18 cellular contexts compared by ENCODE assay signal in the genomic region with DNA sequence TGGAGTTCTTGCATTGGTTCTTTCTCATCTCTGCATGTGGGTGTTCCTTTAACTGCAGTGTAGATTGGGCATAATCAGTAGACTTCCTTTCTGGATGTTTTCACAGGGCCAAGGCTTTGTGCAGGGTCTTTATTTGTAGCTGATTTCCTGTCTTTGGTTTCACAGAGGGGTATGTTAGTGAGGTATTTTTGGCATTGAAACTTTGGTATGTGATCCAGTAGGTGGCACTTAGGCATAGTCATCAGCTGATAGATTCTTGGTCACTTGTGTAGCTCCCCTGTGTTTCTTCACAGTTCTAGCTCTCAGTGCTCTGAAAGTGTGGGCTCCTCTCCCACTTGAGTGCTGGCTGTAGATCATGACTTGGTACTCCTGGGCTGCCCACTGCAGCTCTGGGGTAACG. TPM values are rescaled to one million over a fixed set of nuclear protein-coding genes. Genes with fewer than 3 reads are reported as not detected.
DNase-seq lines count a peak whose midpoint lies in the region; ATAC-seq and TF ChIP-seq lines count a peak whose summit lies in the region.
"Had no signal": no experiment of that assay in that cellular context is flagged by ENCODE, and none has a peak within 500 bp of the region (broad histone marks: within the 10 kb centered on the region; RNA-seq: fewer than 3 reads in every experiment).

No MANE protein-coding gene starts in this region.

- H3K4me1 ChIP-seq in OCI-LY7 (ENCODE audit: insufficient read depth, low read length, poor library complexity, severe bottlenecking) (peaks cover 11% of the 10 kb centered on the region), heart left ventricle (no peaks in the 10 kb centered on the region)
- H3K4me1 ChIP-seq: BLaER1 had no signal

- TF ChIP-seq CTCF in GM12872 (IDR thresholded peaks at IDR 0.05; ENCODE audit: insufficient read depth, low read depth, low read length), result 0 out of 3 replicates have a peak, but pooled peaks have one; percentile 18
- no peak for TF ChIP-seq CTCF in OCI-LY7 (conservative IDR thresholded peaks at IDR 0.05; ENCODE audit: low read length)
- TF ChIP-seq CTCF in heart left ventricle (IDR thresholded peaks at IDR 0.05), result no peak

- 58 to 73% (median 63%) methylated on average over 1 of the region's 1 CpG; no CpG with 5 or more reads in 1 of the 4 donors for WGBS in heart left ventricle, 4 donors

- H2AFZ ChIP-seq in OCI-LY7 (ENCODE audit: low read length), result peak overlapping the region; percentile 28; the same call in 1 of the 2 replicates
- H2AFZ ChIP-seq: GM23338 had no signal

- no peaks in the 10 kb centered on the region for H3K9me3 ChIP-seq in OCI-LY7 (ENCODE audit: low read length)
- peaks cover 0 to 21% (median 7%) of the 10 kb centered on the region in 12 donors for H3K9me3 ChIP-seq in heart left ventricle
- H3K9me3 ChIP-seq: BLaER1 had no signal

- no peaks in the 10 kb centered on the region for H3K79me2 ChIP-seq in OCI-LY7 (ENCODE audit: insufficient read depth, low read depth, low read length)

- no peaks in the 10 kb centered on the region for H3K9me2 ChIP-seq in OCI-LY7 (ENCODE audit: insufficient read depth, low read length)

- DNase-seq in OCI-LY7 (ENCODE audit: low spot score), result peak; percentile 38
- DNase-seq in heart left ventricle, result no peak
- DNase-seq in NCI-H2171 (lab: John Stamatoyannopoulos, UW), result no peak
- no peak for DNase-seq in Ammon's horn (ENCODE audit: low spot score)
- DNase-seq: AML-193; Calu3; CD4-positive, alpha-beta memory T cell; DMS79 treated with DMSO at 0.1 percent for 48 hours; HCEC 1CT had no signal

- ATAC-seq in GM19324 (IDR thresholded peaks at IDR 0.05; ENCODE audit: low FRiP score, unreplicated experiment) (peak; percentile 78), heart left ventricle (no peak)
- ATAC-seq: GM23338 had no signal

- H3K4me2 ChIP-seq in OCI-LY7 (ENCODE audit: low read length), result peak overlapping the region; percentile 16; the same call in 1 of the 2 replicates
- H3K4me2 ChIP-seq: BLaER1, GM23338, KMS-11 had no signal

- no peaks in the 10 kb centered on the region for H3K36me3 ChIP-seq in OCI-LY7 (ENCODE audit: insufficient read depth, low read length)
- no peaks in the 10 kb centered on the region for H3K36me3 ChIP-seq in heart left ventricle
- H3K36me3 ChIP-seq: BLaER1 had no signal

- CTCF ChIA-PET in OCI-LY7 (lab: Charles Lee; ENCODE audit: unreplicated experiment), result no interaction called here

- intact Hi-C loops in OCI-LY7 (cut with micrococcal nuclease; ENCODE audit: unreplicated experiment), result no loop called here
- intact Hi-C loops in heart left ventricle (cut with DNase I), result no loop called here

- no peak overlapping the region for H3K27ac ChIP-seq in OCI-LY7 (ENCODE audit: low read depth, low read length, poor library complexity, severe bottlenecking)
- no peak overlapping the region for H3K27ac ChIP-seq in heart left ventricle
- H3K27ac ChIP-seq: BLaER1, HL-60, KMS-11 had no signal

- no peak for TF ChIP-seq POLR2A in heart left ventricle (IDR thresholded peaks at IDR 0.05)

- H3K4me3 ChIP-seq in OCI-LY7 (ENCODE audit: low read depth, low read length, poor library complexity, severe bottlenecking), result no peak overlapping the region
- H3K4me3 ChIP-seq in heart left ventricle, result no peak overlapping the region
- H3K4me3 ChIP-seq: BLaER1, GM23338 had no signal

- H4K20me1 ChIP-seq in OCI-LY7 (ENCODE audit: insufficient read depth, low read length), result no peaks in the 10 kb centered on the region
- H4K20me1 ChIP-seq: BLaER1 had no signal

- POLR2A ChIA-PET in OCI-LY7 (lab: Charles Lee), result interaction anchor here (0.7 to 1.2 kb wide), 3 partner anchors 9 to 1426 kb away, joined by 3 to 6 read pairs (median 4); no protein-coding TSS in a partner anchor

- no peaks in the 10 kb centered on the region for H3K27me3 ChIP-seq in heart left ventricle
- H3K27me3 ChIP-seq: BLaER1 had no signal

- BruUV-seq in OCI-LY7 (replicated peaks; lab: Mats Ljungman, UMichigan), result no TSS peak

RNA-seq across cellular contexts. Expression of a gene that starts 52.7 kb away (rescaled TPM):
- total RNA-seq in OCI-LY7 (2014; rRNA removed; shearing (Covaris generic)), result 12.3 and 13.1 TPM in 2 replicates
- total RNA-seq in OCI-LY7 (2022) (10.6 and 14.5 TPM in 2 replicates), heart left ventricle (1 to 10 TPM in 5 of 9 donors, under 1 TPM in 4; 0.19 to 8.8 (median 1.0) TPM)
- polyA plus RNA-seq in heart left ventricle, result under 1 TPM; 0.14 to 0.84 TPM
- total RNA-seq: Calu3; CD4-positive, alpha-beta memory T cell; G401; HT1080 had no signal
- polyA plus RNA-seq: CD14-positive monocyte; CD4-positive, alpha-beta memory T cell had no signal
